1 cellular context compared by ENCODE assay signal in genomic region chr3:150697646-150698045, GRCh38.
TF ChIP-seq lines count a peak whose summit lies in the region.

No MANE protein-coding gene starts in this region.

TF ChIP-seq in H1, 55 proteins besides CTCF, POLR2A, EP300 and RAD21:
- TF ChIP-seq NRF1 (IDR thresholded peaks at IDR 0.05; ENCODE audit: low read depth, low read length) (no peak), SP2 (IDR thresholded peaks at IDR 0.05; ENCODE audit: low read length) (no peak), GABPA (IDR thresholded peaks at IDR 0.05; ENCODE audit: borderline replicate concordance, insufficient read depth, low read length) (no peak), HDAC2 (IDR thresholded peaks at IDR 0.05; ENCODE audit: borderline replicate concordance in 1 of 2, low read depth in 2 of 2, low read length in 2 of 2) (no peak), CHD2 (IDR thresholded peaks at IDR 0.05; ENCODE audit: low read length) (no peak), KDM4A (IDR thresholded peaks at IDR 0.05; ENCODE audit: low read depth, low read length, severe bottlenecking) (no peak), SAP30 (IDR thresholded peaks at IDR 0.05; ENCODE audit: insufficient read depth, insufficient replicate concordance, low read length) (no peak), CBX5 (IDR thresholded peaks at IDR 0.05; ENCODE audit: low read depth, low read length) (no peak), HDAC6 (IDR thresholded peaks at IDR 0.05; ENCODE audit: low read depth, low read length) (no peak), FOSL1 (IDR thresholded peaks at IDR 0.05; ENCODE audit: insufficient read depth, low read depth, low read length) (no peak), SIN3A (conservative IDR thresholded peaks at IDR 0.05 in 1 of 2, IDR thresholded peaks at IDR 0.05 in 1 of 2; ENCODE audit: low read depth in 1 of 2, low read length in 2 of 2) (no peak), JUND (IDR thresholded peaks at IDR 0.05; ENCODE audit: low read length) (no peak), TAF7 (optimal IDR thresholded peaks at IDR 0.05; ENCODE audit: borderline replicate concordance, low read depth, low read length) (no peak)
